Comparison of ENCODE assay signal across 10 cellular contexts in genomic region chr1:204127597-204128242, GRCh38. TPM values are rescaled to one million over a fixed set of nuclear protein-coding genes. Genes with fewer than 3 reads are reported as not detected.
DNase-seq lines count a peak whose midpoint lies in the region; ATAC-seq and TF ChIP-seq lines count a peak whose summit lies in the region.
"Had no signal": no experiment of that assay in that cellular context is flagged by ENCODE, and none has a peak within 500 bp of the region (broad histone marks: within the 10 kb centered on the region; RNA-seq: fewer than 3 reads in every experiment).

No MANE protein-coding gene starts in this region.

- ATAC-seq in activated CD4-positive, alpha-beta T cell treated with anti-CD3 and anti-CD28 coated beads for 36 hours = peak; percentile 34
- ATAC-seq in GM19467 (IDR thresholded peaks at IDR 0.05; ENCODE audit: unreplicated experiment) = no peak

- no peaks in the 10 kb centered on the region for H3K27me3 Mint-ChIP-seq in activated CD4-positive, alpha-beta T cell treated with anti-CD3 and anti-CD28 coated beads for 36 hours
- no peaks in the 10 kb centered on the region for H3K27me3 Mint-ChIP-seq in T-helper 2 cell treated with Interferon-gamma antibody and Interleukin-4, amounts not matched to agents 5 μg/mL and 100 μg/mL, for 36 hours (ENCODE audit: low read depth)

- in situ Hi-C loops in SK-MEL-5 (cut with HindIII; ENCODE audit: low pct_unique_long_range_greater_than_20kb, low sequenced_read_pairs) = no loop called here

- TF ChIP-seq CTCF in epithelial cell of proximal tubule (conservative IDR thresholded peaks at IDR 0.05; ENCODE audit: low read depth, low read length) = peak; percentile 98

- intact Hi-C loops in activated CD4-positive, alpha-beta T cell treated with anti-CD3 and anti-CD28 coated beads for 36 hours (cut with DNase I, micrococcal nuclease) = loop anchor here in 1 of 2 experiments (2.0 to 5.0 kb wide), 3 partner anchors 257 to 860 kb away; partner anchors contain the start of gene ATP2B4

- no peaks in the 10 kb centered on the region for H3K36me3 Mint-ChIP-seq in activated CD4-positive, alpha-beta T cell treated with anti-CD3 and anti-CD28 coated beads for 36 hours (ENCODE audit: low read depth)
- H3K36me3 Mint-ChIP-seq in T-helper 2 cell treated with Interferon-gamma antibody and Interleukin-4, amounts not matched to agents 5 μg/mL and 100 μg/mL, for 36 hours (ENCODE audit: low read depth) = no peaks in the 10 kb centered on the region
- H3K36me3 Mint-ChIP-seq: activated naive CD4-positive, alpha-beta T cell treated with anti-CD3 and anti-CD28 coated beads, Interleukin-2, amount 50 U/mL, for 72 hours had no signal

- peak; percentile 54 for DNase-seq in activated CD4-positive, alpha-beta T cell treated with anti-CD3 and anti-CD28 coated beads for 36 hours
- no peak for DNase-seq in activated CD4-positive, alpha-beta T cell treated with anti-CD3 and anti-CD28 coated beads, Interleukin-2, amount 50 U/mL, for 1 hour
- DNase-seq in NCI-H1092 (lab: John Stamatoyannopoulos, UW) (peak; percentile 74), SK-MEL-5 (ENCODE audit: low read depth, low spot score) (peak; percentile 80), epithelial cell of proximal tubule (ENCODE audit: low read depth) (no peak), myocyte (ENCODE audit: low read depth) (peak; percentile 85)
- no peak for DNase-seq in T-helper 2 cell treated with Interferon-gamma antibody and Interleukin-4, amounts not matched to agents 5 μg/mL and 100 μg/mL, for 36 hours (ENCODE audit: low spot score)

- no peak overlapping the region for H3K4me3 ChIP-seq in epithelial cell of proximal tubule (ENCODE audit: low read depth, low read length)
- H3K4me3 ChIP-seq: BLaER1 treated with 17β-estradiol and CSF1 and Interleukin-3, amounts not matched to agents 10 nM and 100 nM had no signal

- no peak overlapping the region for H3K27ac Mint-ChIP-seq in activated CD4-positive, alpha-beta T cell treated with anti-CD3 and anti-CD28 coated beads for 36 hours
- no peak overlapping the region for H3K27ac Mint-ChIP-seq in T-helper 2 cell treated with Interferon-gamma antibody and Interleukin-4, amounts not matched to agents 5 μg/mL and 100 μg/mL, for 36 hours

- POLR2A ChIA-PET in activated CD4-positive, alpha-beta T cell treated with anti-CD3 and anti-CD28 coated beads for 36 hours (lab: Charles Lee) = no interaction called here

- CTCF ChIA-PET in activated CD4-positive, alpha-beta T cell treated with anti-CD3 and anti-CD28 coated beads for 36 hours (lab: Charles Lee) = interaction anchor here (0.6 to 4.9 kb wide), 10 partner anchors 10 to 269 kb away, joined by 3 to 25 read pairs (median 6); no protein-coding TSS in a partner anchor

- no peaks in the 10 kb centered on the region for H3K9me3 Mint-ChIP-seq in activated CD4-positive, alpha-beta T cell treated with anti-CD3 and anti-CD28 coated beads for 36 hours (ENCODE audit: low read depth)
- H3K9me3 Mint-ChIP-seq in T-helper 2 cell treated with Interferon-gamma antibody and Interleukin-4, amounts not matched to agents 5 μg/mL and 100 μg/mL, for 36 hours = no peaks in the 10 kb centered on the region
- H3K9me3 Mint-ChIP-seq: activated naive CD4-positive, alpha-beta T cell treated with anti-CD3 and anti-CD28 coated beads, Interleukin-2, amount 50 U/mL, for 72 hours had no signal

- H3K4me1 Mint-ChIP-seq in activated CD4-positive, alpha-beta T cell treated with anti-CD3 and anti-CD28 coated beads for 36 hours = peaks cover 5% of the 10 kb centered on the region
- H3K4me1 Mint-ChIP-seq in T-helper 2 cell treated with Interferon-gamma antibody and Interleukin-4, amounts not matched to agents 5 μg/mL and 100 μg/mL, for 36 hours (ENCODE audit: low read depth) = peaks cover 7% of the 10 kb centered on the region

- H3K4me3 Mint-ChIP-seq in activated CD4-positive, alpha-beta T cell treated with anti-CD3 and anti-CD28 coated beads for 36 hours = no peak overlapping the region
- no peak overlapping the region for H3K4me3 Mint-ChIP-seq in T-helper 2 cell treated with Interferon-gamma antibody and Interleukin-4, amounts not matched to agents 5 μg/mL and 100 μg/mL, for 36 hours

RNA-seq across cellular contexts. Expression of gene ETNK2, which starts 24.1 kb away (rescaled TPM):
- under 1 TPM; 0.77 to 0.82 TPM for total RNA-seq in activated CD4-positive, alpha-beta T cell treated with anti-CD3 and anti-CD28 coated beads for 36 hours
- total RNA-seq in SK-MEL-5 (2014; rRNA removed; shearing (Covaris generic)) = 21.3 and 22.7 TPM in 2 replicates
- 16.4 and 17.6 TPM in 2 replicates for polyA plus RNA-seq in SK-MEL-5 (2015; cell fraction: cytosol; rRNA removed)
- polyA plus RNA-seq in SK-MEL-5 (2015; cell fraction: nucleus; rRNA removed) = 5.3 and 7.9 TPM in 2 replicates
- total RNA-seq in epithelial cell of proximal tubule (12.3 and 15.6 TPM in 2 replicates), myocyte (0.32 and 0.83 TPM in 2 replicates)
- polyA plus RNA-seq in myocyte (2012) = 1.5 TPM

RNA-seq across cellular contexts. Expression of gene REN, which starts 38.4 kb away (rescaled TPM):
- not detected for total RNA-seq in activated CD4-positive, alpha-beta T cell treated with anti-CD3 and anti-CD28 coated beads for 36 hours
- not detected in 2 replicates for total RNA-seq in SK-MEL-5 (2014; rRNA removed; shearing (Covaris generic))
- not detected in 2 replicates for polyA plus RNA-seq in SK-MEL-5 (2015; cell fraction: cytosol; rRNA removed)
- polyA plus RNA-seq in SK-MEL-5 (2015; cell fraction: nucleus; rRNA removed) = not detected in 2 replicates
- total RNA-seq in epithelial cell of proximal tubule (0.12 TPM in 1 of 2 replicates, not detected in the other), myocyte (not detected in 2 replicates)
- polyA plus RNA-seq in myocyte (2012) = not detected
- total RNA-seq: activated naive CD4-positive, alpha-beta T cell treated with anti-CD3 and anti-CD28 coated beads, Interleukin-2, amount 50 U/mL, for 72 hours had no signal

RNA-seq across cellular contexts. Expression of gene SOX13, which starts 54.8 kb away (rescaled TPM):
- total RNA-seq in activated CD4-positive, alpha-beta T cell treated with anti-CD3 and anti-CD28 coated beads for 36 hours = 1 to 10 TPM in 1 of 2 experiments, under 1 TPM in 1; 0.73 to 1.1 TPM
- total RNA-seq in SK-MEL-5 (2014; rRNA removed; shearing (Covaris generic)) = 7.7 and 9.7 TPM in 2 replicates
- polyA plus RNA-seq in SK-MEL-5 (2015; cell fraction: cytosol; rRNA removed) = 24.1 and 25.7 TPM in 2 replicates
- polyA plus RNA-seq in SK-MEL-5 (2015; cell fraction: nucleus; rRNA removed) = 48.4 and 55.3 TPM in 2 replicates
- total RNA-seq in epithelial cell of proximal tubule (5.7 and 16.2 TPM in 2 replicates), myocyte (2.8 and 5.0 TPM in 2 replicates)
- polyA plus RNA-seq in myocyte (2012) = 2.0 TPM

Comparison
In these comparisons a context has a peak if more than half of its experiments do, and no peak if none do; other contexts are left out.
1. DNase-seq: peak in activated CD4-positive, alpha-beta T cell treated with anti-CD3 and anti-CD28 coated beads for 36 hours (single experiment), NCI-H1092 (single experiment), SK-MEL-5 (single experiment) and myocyte (single experiment); none in activated CD4-positive, alpha-beta T cell treated with anti-CD3 and anti-CD28 coated beads, Interleukin-2, amount 50 U/mL, for 1 hour (single experiment), epithelial cell of proximal tubule (single experiment) and T-helper 2 cell treated with Interferon-gamma antibody and Interleukin-4, amounts not matched to agents 5 μg/mL and 100 μg/mL, for 36 hours (single experiment).